13 cellular contexts compared by ENCODE assay signal in the genomic region with DNA sequence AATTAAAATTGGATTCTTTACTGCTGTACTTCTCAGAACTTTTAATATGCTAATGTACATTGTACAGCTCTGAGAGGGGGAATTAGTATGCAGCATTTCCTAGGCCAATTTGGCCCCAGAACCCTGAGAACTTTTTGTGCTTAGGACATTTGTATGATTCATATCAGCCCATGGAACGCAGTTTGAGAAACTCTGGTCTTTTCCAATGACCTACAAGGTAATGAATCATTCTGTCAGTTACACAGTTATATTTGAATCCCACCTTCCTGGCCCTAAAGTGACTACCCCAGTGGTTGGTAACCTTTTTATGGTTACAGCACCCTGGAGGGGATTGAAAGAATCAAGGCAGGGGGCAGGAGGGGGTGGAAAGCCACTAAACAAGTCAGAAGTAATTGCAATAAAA. TPM values are rescaled to one million over a fixed set of nuclear protein-coding genes. Genes with fewer than 3 reads are reported as not detected.
DNase-seq lines count a peak whose midpoint lies in the region; ATAC-seq and TF ChIP-seq lines count a peak whose summit lies in the region.
"Had no signal": no experiment of that assay in that cellular context is flagged by ENCODE, and none has a peak within 500 bp of the region (broad histone marks: within the 10 kb centered on the region; RNA-seq: fewer than 3 reads in every experiment).

No MANE protein-coding gene starts in this region.

- H3K27ac Mint-ChIP-seq in naive thymus-derived CD4-positive, alpha-beta T cell = no peak overlapping the region

- peaks cover 0 to 3% (median 0%) of the 10 kb centered on the region in 7 donors for H3K4me1 Mint-ChIP-seq in naive thymus-derived CD4-positive, alpha-beta T cell

- H3K4me2 ChIP-seq in skeletal muscle satellite cell (ENCODE audit: low read length) = peak overlapping the region; percentile 19

- CTCF ChIA-PET in HEK293T (lab: Yijun Ruan, JAX) = no interaction called here
- CTCF ChIA-PET in naive thymus-derived CD4-positive, alpha-beta T cell (lab: Charles Lee) = no interaction called here

- H3K4me3 ChIP-seq in ascending aorta = no peak overlapping the region
- H3K4me3 ChIP-seq in fibroblast of pulmonary artery (replicated peaks; ENCODE audit: low read depth, low read length) = no peak overlapping the region
- H3K4me3 ChIP-seq in skeletal muscle satellite cell (ENCODE audit: low read length) = no peak overlapping the region
- no peak overlapping the region for H3K4me3 ChIP-seq in naive thymus-derived CD4-positive, alpha-beta T cell (ENCODE audit: low read length)
- H3K4me3 ChIP-seq: right lobe of liver, testis had no signal

- intact Hi-C loops in ascending aorta (cut with DNase I) = no loop called here
- intact Hi-C loops in naive thymus-derived CD4-positive, alpha-beta T cell (cut with micrococcal nuclease) = no loop called here

- H3K4me1 ChIP-seq in ascending aorta (peaks cover 0 to 16% of the 10 kb centered on the region in 2 donors), skeletal muscle satellite cell (ENCODE audit: control insufficient read depth, insufficient read depth, low read length) (peaks cover 27% of the 10 kb centered on the region)
- H3K4me1 ChIP-seq in naive thymus-derived CD4-positive, alpha-beta T cell (ENCODE audit: control insufficient read depth in 2 of 2, insufficient read depth in 2 of 2, low read length in 2 of 2) = no peaks in the 10 kb centered on the region
- H3K4me1 ChIP-seq: right lobe of liver had no signal

- ATAC-seq in GM18511 (IDR thresholded peaks at IDR 0.05; ENCODE audit: unreplicated experiment) = no peak
- ATAC-seq in naive thymus-derived CD4-positive, alpha-beta T cell = no peak
- ATAC-seq: right lobe of liver had no signal

- H3K27me3 Mint-ChIP-seq in naive thymus-derived CD4-positive, alpha-beta T cell = peaks cover 0 to 25% (median 12%) of the 10 kb centered on the region in 5 donors

- peaks cover 0 to 11% (median 4%) of the 10 kb centered on the region in 5 donors for H3K36me3 Mint-ChIP-seq in naive thymus-derived CD4-positive, alpha-beta T cell

- peaks cover 8 to 31% (median 14%) of the 10 kb centered on the region in 11 donors for H3K9me3 Mint-ChIP-seq in naive thymus-derived CD4-positive, alpha-beta T cell

- DNase-seq in HEK293T (ENCODE audit: extremely low spot score) (peak; percentile 12), ascending aorta (ENCODE audit: low spot score in 2 of 2) (no peak), fibroblast of pulmonary artery (ENCODE audit: low read depth) (peak; percentile 77), NCI-H2196 treated with DMSO at 0.1 percent for 48 hours (lab: John Stamatoyannopoulos, UW; ENCODE audit: unreplicated experiment) (no peak)
- no peak for DNase-seq in naive thymus-derived CD4-positive, alpha-beta T cell
- DNase-seq: amniotic stem cell, NCI-H146, NCI-H69, right lobe of liver, SIG-M5 had no signal

- peak overlapping the region; percentile 28 for H3K9ac ChIP-seq in skeletal muscle satellite cell (ENCODE audit: low read depth, low read length)

- peak overlapping the region; percentile 46 to 55 for H3K27ac ChIP-seq in ascending aorta
- no peak overlapping the region for H3K27ac ChIP-seq in naive thymus-derived CD4-positive, alpha-beta T cell (ENCODE audit: low read depth, low read length)
- H3K27ac ChIP-seq: right lobe of liver had no signal

- H3K36me3 ChIP-seq in ascending aorta (no peaks in the 10 kb centered on the region), skeletal muscle satellite cell (ENCODE audit: insufficient read depth, low read length) (no peaks in the 10 kb centered on the region)
- H3K36me3 ChIP-seq in naive thymus-derived CD4-positive, alpha-beta T cell (ENCODE audit: control insufficient read depth in 2 of 3, insufficient read depth in 3 of 3, low read length in 3 of 3) = no peaks in the 10 kb centered on the region
- H3K36me3 ChIP-seq: right lobe of liver had no signal

- H3K27me3 ChIP-seq in ascending aorta (no peaks in the 10 kb centered on the region), skeletal muscle satellite cell (ENCODE audit: control insufficient read depth, insufficient read depth, low read length) (no peaks in the 10 kb centered on the region)
- no peaks in the 10 kb centered on the region for H3K27me3 ChIP-seq in naive thymus-derived CD4-positive, alpha-beta T cell (ENCODE audit: control insufficient read depth in 2 of 2, insufficient read depth in 2 of 2, low read length in 2 of 2)
- H3K27me3 ChIP-seq: right lobe of liver, testis had no signal

- TF ChIP-seq CTCF in ascending aorta (IDR thresholded peaks at IDR 0.05) (no peak), fibroblast of pulmonary artery (IDR thresholded peaks at IDR 0.05; ENCODE audit: low read length, missing control alignments) (no peak)

- H3K9me3 ChIP-seq in ascending aorta (peaks cover 0 to 12% of the 10 kb centered on the region in 2 donors), skeletal muscle satellite cell (replicated peaks; ENCODE audit: low read length) (peaks cover 10% of the 10 kb centered on the region)
- H3K9me3 ChIP-seq in naive thymus-derived CD4-positive, alpha-beta T cell (ENCODE audit: control insufficient read depth in 2 of 3, low read length in 3 of 3) = peaks cover 0 to 18% (median 0%) of the 10 kb centered on the region in 3 experiments
- H3K9me3 ChIP-seq: right lobe of liver, testis had no signal

- H3K4me3 Mint-ChIP-seq in naive thymus-derived CD4-positive, alpha-beta T cell = no peak overlapping the region

- POLR2A ChIA-PET in HEK293T (lab: Yijun Ruan, JAX) = no interaction called here
- POLR2A ChIA-PET in naive thymus-derived CD4-positive, alpha-beta T cell (lab: Charles Lee) = no interaction called here

TF ChIP-seq in HEK293T, 16 proteins besides CTCF, POLR2A, EP300 and RAD21:
- TF ChIP-seq CTBP1 (IDR thresholded peaks at IDR 0.05; ENCODE audit: borderline replicate concordance) (peak; percentile 73; the same call in 1 of the 2 replicates), FOXM1 (IDR thresholded peaks at IDR 0.05; ENCODE audit: borderline replicate concordance) (no peak), SUZ12 (IDR thresholded peaks at IDR 0.05) (no peak), TARDBP (IDR thresholded peaks at IDR 0.05) (no peak), ARNT (IDR thresholded peaks at IDR 0.05) (no peak)
- TF ChIP-seq, protein P1, sequence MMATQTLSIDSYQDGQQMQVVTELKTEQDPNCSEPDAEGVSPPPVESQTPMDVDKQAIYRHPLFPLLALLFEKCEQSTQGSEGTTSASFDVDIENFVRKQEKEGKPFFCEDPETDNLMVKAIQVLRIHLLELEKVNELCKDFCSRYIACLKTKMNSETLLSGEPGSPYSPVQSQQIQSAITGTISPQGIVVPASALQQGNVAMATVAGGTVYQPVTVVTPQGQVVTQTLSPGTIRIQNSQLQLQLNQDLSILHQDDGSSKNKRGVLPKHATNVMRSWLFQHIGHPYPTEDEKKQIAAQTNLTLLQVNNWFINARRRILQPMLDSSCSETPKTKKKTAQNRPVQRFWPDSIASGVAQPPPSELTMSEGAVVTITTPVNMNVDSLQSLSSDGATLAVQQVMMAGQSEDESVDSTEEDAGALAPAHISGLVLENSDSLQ (IDR thresholded peaks at IDR 0.05) = peak; percentile 97

RNA-seq across cellular contexts. Expression of a gene that starts 25.6 kb away (rescaled TPM):
- 3.5 TPM for total RNA-seq in ascending aorta
- not detected in 2 replicates for total RNA-seq in skeletal muscle satellite cell (2012; rRNA removed)
- total RNA-seq in naive thymus-derived CD4-positive, alpha-beta T cell = not detected
- not detected for polyA plus RNA-seq in naive thymus-derived CD4-positive, alpha-beta T cell

Comparison
In these comparisons a context has a peak if more than half of its experiments do, and no peak if none do; other contexts are left out.
1. DNase-seq: peak in HEK293T (single experiment) and fibroblast of pulmonary artery (single experiment); none in ascending aorta (0 of 2), NCI-H2196 treated with DMSO at 0.1 percent for 48 hours (single experiment) and naive thymus-derived CD4-positive, alpha-beta T cell (0 of 9).